18 cellular contexts compared by ENCODE assay signal in the genomic region with DNA sequence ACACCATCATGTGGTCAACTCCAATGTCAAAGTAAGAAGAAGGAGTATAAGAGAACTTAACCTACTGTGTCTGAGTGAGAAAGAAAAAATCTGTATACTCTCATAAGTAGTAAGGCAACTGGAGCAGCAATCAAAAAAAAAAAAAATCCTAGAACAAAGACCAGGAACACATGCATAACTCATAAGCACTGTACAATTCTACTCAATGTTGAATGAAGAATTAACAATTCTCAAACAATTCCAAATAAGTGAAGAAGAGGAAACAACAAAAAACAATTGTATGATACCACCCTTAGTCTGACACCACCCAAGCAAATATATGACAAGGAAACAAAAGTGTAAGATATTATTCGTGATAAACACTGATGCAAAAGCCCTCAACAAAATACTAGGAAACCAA. TPM values are rescaled to one million over a fixed set of nuclear protein-coding genes. Genes with fewer than 3 reads are reported as not detected.
A peak's percentile ranks its signal among the peaks of the same experiment; 100 is the strongest.
DNase-seq lines count a peak whose midpoint lies in the region; ATAC-seq and TF ChIP-seq lines count a peak whose summit lies in the region.
"Had no signal": no experiment of that assay in that cellular context is flagged by ENCODE, and none has a peak within 500 bp of the region (broad histone marks: within the 10 kb centered on the region; RNA-seq: fewer than 3 reads in every experiment).

No MANE protein-coding gene starts in this region.

- peaks cover 33% of the 10 kb centered on the region for H3K36me3 Mint-ChIP-seq in natural killer cell
- H3K36me3 Mint-ChIP-seq in natural killer cell treated with Interleukin-12 subunit alpha and Interleukin-12 subunit beta and Interleukin-15 and Interleukin-18, amount 100 ng/mL, for 72 hours, result peaks cover 72% of the 10 kb centered on the region

- H3K4me1 Mint-ChIP-seq in natural killer cell, result peaks cover 23 to 24% of the 10 kb centered on the region in 2 donors
- H3K4me1 Mint-ChIP-seq in natural killer cell treated with Interleukin-12 subunit alpha and Interleukin-12 subunit beta and Interleukin-15 and Interleukin-18, amount 100 ng/mL, for 72 hours (ENCODE audit: low read depth in 2 of 2), result peaks cover 9 to 17% of the 10 kb centered on the region in 2 donors

- H3K9me3 ChIP-seq in heart right ventricle (peaks cover 0 to 74% (median 0%) of the 10 kb centered on the region in 11 donors), spleen (peaks cover 0 to 100% (median 86%) of the 10 kb centered on the region in 8 donors)

- intact Hi-C loops in heart right ventricle (cut with DNase I) (loop anchor here in 9 of 10 donors (5.0 to 10.0 kb wide), 7 partner anchors 54 to 119 kb away; partner anchors contain the start of genes ZNF665 (in 7 of the 9), ZNF347 (in 2 of the 9) and ZNF415 (in 1 of the 9)), left cardiac atrium (cut with DNase I) (loop anchor here in 1 of 2 donors (10.0 kb wide), 1 partner anchor 116 kb away; the partner anchor contains the start of gene ZNF665), natural killer cell (cut with micrococcal nuclease) (no loop called here), spleen (cut with DNase I; ENCODE audit: low total_unique reads) (loop anchor here (10.0 kb wide), 1 partner anchor 56 kb away; the partner anchor contains the start of gene ZNF415)

- ATAC-seq in heart right ventricle, result peak in 7 of 8 donors; percentile 39 to 83 (median 71)
- no peak for ATAC-seq in left cardiac atrium
- ATAC-seq in natural killer cell, result no peak
- ATAC-seq in natural killer cell treated with Interleukin-12 subunit alpha and Interleukin-12 subunit beta and Interleukin-15 and Interleukin-18, amount 100 ng/mL, for 72 hours, result no peak
- no peak for ATAC-seq in omental fat pad (ENCODE audit: low FRiP score)

- no peaks in the 10 kb centered on the region for H3K27me3 ChIP-seq in heart right ventricle
- no peaks in the 10 kb centered on the region for H3K27me3 ChIP-seq in spleen (replicated peaks in 1 of 7)

- H3K27ac ChIP-seq in heart right ventricle, result peak overlapping the region in 9 of 10 donors; percentile 12 to 75 (median 51)
- peak overlapping the region in 5 of 8 donors; percentile 26 to 75 (median 53) for H3K27ac ChIP-seq in spleen
- H3K27ac ChIP-seq: GM23248 had no signal

- WGBS in heart right ventricle, 2 donors, result 75 to 80% methylated on average over 1 of the region's 1 CpG
- 71 to 85% (median 84%) methylated on average over 1 of the region's 1 CpG for WGBS in spleen, 5 donors

- H3K27ac Mint-ChIP-seq in natural killer cell, result peak overlapping the region; percentile 7 to 46
- no peak overlapping the region for H3K27ac Mint-ChIP-seq in natural killer cell treated with Interleukin-12 subunit alpha and Interleukin-12 subunit beta and Interleukin-15 and Interleukin-18, amount 100 ng/mL, for 72 hours
- H3K27ac Mint-ChIP-seq: CD4-positive, alpha-beta memory T cell had no signal

- no peak for DNase-seq in heart right ventricle
- no peak for DNase-seq in left cardiac atrium
- DNase-seq in natural killer cell, result no peak
- DNase-seq in natural killer cell treated with Interleukin-12 subunit alpha and Interleukin-12 subunit beta and Interleukin-15 and Interleukin-18, amount 100 ng/mL, for 72 hours (ENCODE audit: low spot score), result no peak
- DNase-seq in spleen, result no peak
- no peak for DNase-seq in omental fat pad (ENCODE audit: low spot score)
- DNase-seq: C1 segment of cervical spinal cord; Caco-2; CD4-positive, alpha-beta memory T cell; DMS153; DND-41; GM23248; H7; HCEC 1CT had no signal

- H3K9me3 Mint-ChIP-seq in natural killer cell, result peaks cover 2 to 8% of the 10 kb centered on the region in 2 donors
- H3K9me3 Mint-ChIP-seq in natural killer cell treated with Interleukin-12 subunit alpha and Interleukin-12 subunit beta and Interleukin-15 and Interleukin-18, amount 100 ng/mL, for 72 hours, result peaks cover 8% of the 10 kb centered on the region

- H3K4me3 ChIP-seq in heart right ventricle (no peak overlapping the region), spleen (no peak overlapping the region)
- H3K4me3 ChIP-seq: GM23248 had no signal

- TF ChIP-seq CTCF in heart right ventricle (IDR thresholded peaks at IDR 0.05), result no peak
- TF ChIP-seq CTCF in natural killer cell (IDR thresholded peaks at IDR 0.05), result no peak
- no peak for TF ChIP-seq CTCF in spleen (IDR thresholded peaks at IDR 0.05 in 8 of 11, conservative IDR thresholded peaks at IDR 0.05 in 3 of 11)
- no peak for TF ChIP-seq CTCF in omental fat pad (IDR thresholded peaks at IDR 0.05)

- peaks cover 0 to 86% (median 20%) of the 10 kb centered on the region in 9 donors for H3K36me3 ChIP-seq in heart right ventricle
- peaks cover 7 to 100% (median 68%) of the 10 kb centered on the region in 6 donors for H3K36me3 ChIP-seq in spleen

- TF ChIP-seq POLR2A in spleen (IDR thresholded peaks at IDR 0.05), result no peak

- no peaks in the 10 kb centered on the region for H3K27me3 Mint-ChIP-seq in natural killer cell (ENCODE audit: low read depth in 2 of 2)
- no peaks in the 10 kb centered on the region for H3K27me3 Mint-ChIP-seq in natural killer cell treated with Interleukin-12 subunit alpha and Interleukin-12 subunit beta and Interleukin-15 and Interleukin-18, amount 100 ng/mL, for 72 hours
- H3K27me3 Mint-ChIP-seq: CD4-positive, alpha-beta memory T cell had no signal

- H3K4me3 Mint-ChIP-seq in natural killer cell, result no peak overlapping the region
- no peak overlapping the region for H3K4me3 Mint-ChIP-seq in natural killer cell treated with Interleukin-12 subunit alpha and Interleukin-12 subunit beta and Interleukin-15 and Interleukin-18, amount 100 ng/mL, for 72 hours

- H3K4me1 ChIP-seq in heart right ventricle (peaks cover 0 to 38% (median 4%) of the 10 kb centered on the region in 9 donors), spleen (peaks cover 0 to 27% (median 6%) of the 10 kb centered on the region in 6 donors)
- H3K4me1 ChIP-seq: Caco-2 had no signal

RNA-seq across cellular contexts. Expression of gene ZNF160, which starts 24.6 kb away (rescaled TPM):
- 10 to 100 TPM in 9 of 10 donors, 1 to 10 TPM in 1; 9.8 to 22.9 (median 18.5) TPM for total RNA-seq in heart right ventricle
- 10 to 100 TPM in 1 of 2 donors, 1 to 10 TPM in 1; 9.1 to 25.9 TPM for polyA plus RNA-seq in heart right ventricle
- total RNA-seq in left cardiac atrium, result 10 to 100 TPM; 16.5 to 17.0 TPM
- total RNA-seq in natural killer cell, result 10 to 100 TPM; 43.9 to 54.9 (median 54.7) TPM
- 10 to 100 TPM; 31.3 to 41.4 TPM for total RNA-seq in natural killer cell treated with Interleukin-12 subunit alpha and Interleukin-12 subunit beta and Interleukin-15 and Interleukin-18, amount 100 ng/mL, for 72 hours
- 100 to 1,000 TPM in 3 of 7 donors, 10 to 100 TPM in 4; 80.3 to 154 (median 98.6) TPM for total RNA-seq in spleen
- polyA plus RNA-seq in spleen, result 10 to 100 TPM; 14.4 to 30.1 (median 17.3) TPM
- total RNA-seq in omental fat pad, result 10 to 100 TPM; 28.6 to 76.1 (median 49.6) TPM

RNA-seq across cellular contexts. Expression of gene ERVV-2, which starts 34.1 kb away (rescaled TPM):
- total RNA-seq in heart right ventricle (not detected), left cardiac atrium (not detected), natural killer cell (not detected), spleen (not detected), omental fat pad (not detected)
- polyA plus RNA-seq in heart right ventricle (not detected), spleen (not detected)
- not detected for total RNA-seq in natural killer cell treated with Interleukin-12 subunit alpha and Interleukin-12 subunit beta and Interleukin-15 and Interleukin-18, amount 100 ng/mL, for 72 hours
- total RNA-seq: A172; A673; CD4-positive, alpha-beta memory T cell; GM23248; H1 had no signal
- polyA plus RNA-seq: BJ; CD4-positive, alpha-beta memory T cell; GM23248 had no signal

RNA-seq across cellular contexts. Expression of gene ZNF415, which starts 54.0 kb away (rescaled TPM):
- 10 to 100 TPM; 18.7 to 32.5 (median 22.8) TPM for total RNA-seq in heart right ventricle
- 10 to 100 TPM in 1 of 2 donors, 1 to 10 TPM in 1; 9.5 to 19.8 TPM for polyA plus RNA-seq in heart right ventricle
- 10 to 100 TPM; 19.5 to 23.0 TPM for total RNA-seq in left cardiac atrium
- total RNA-seq in natural killer cell, result 1 to 10 TPM; 1.3 to 3.1 (median 1.7) TPM
- 1 to 10 TPM; 1.1 to 3.2 TPM for total RNA-seq in natural killer cell treated with Interleukin-12 subunit alpha and Interleukin-12 subunit beta and Interleukin-15 and Interleukin-18, amount 100 ng/mL, for 72 hours
- total RNA-seq in spleen, result 10 to 100 TPM in 5 of 7 donors, 1 to 10 TPM in 2; 7.3 to 17.0 (median 12.8) TPM
- 1 to 10 TPM; 2.8 to 5.6 (median 4.8) TPM for polyA plus RNA-seq in spleen
- total RNA-seq in omental fat pad, result 10 to 100 TPM in 2 of 4 donors, 1 to 10 TPM in 2; 4.2 to 12.6 (median 10.3) TPM

Comparison
In these comparisons a context has a peak if more than half of its experiments do, and no peak if none do; other contexts are left out.
1. ATAC-seq: peak in heart right ventricle (7 of 8); none in left cardiac atrium (0 of 2), natural killer cell (0 of 3), natural killer cell treated with Interleukin-12 subunit alpha and Interleukin-12 subunit beta and Interleukin-15 and Interleukin-18, amount 100 ng/mL, for 72 hours (0 of 2) and omental fat pad (single experiment).
2. H3K27ac Mint-ChIP-seq: peak in natural killer cell (2 of 2); none in natural killer cell treated with Interleukin-12 subunit alpha and Interleukin-12 subunit beta and Interleukin-15 and Interleukin-18, amount 100 ng/mL, for 72 hours (0 of 2).